Comparison of ENCODE assay signal across 4 cellular contexts in genomic region chr11:70384486-70385152, GRCh38.
TF ChIP-seq lines count a peak whose summit lies in the region.

No MANE protein-coding gene starts in this region.

TF ChIP-seq in SK-N-SH, 30 proteins besides CTCF, POLR2A, EP300 and RAD21 (continues in another document):
- TF ChIP-seq USF1 (IDR thresholded peaks at IDR 0.05; ENCODE audit: borderline replicate concordance, low read depth) (no peak), RCOR1 (IDR thresholded peaks at IDR 0.05; ENCODE audit: low read length) (no peak), JUND (IDR thresholded peaks at IDR 0.05) (no peak), YY1 (IDR thresholded peaks at IDR 0.05; ENCODE audit: low read depth) (no peak), SIN3A (IDR thresholded peaks at IDR 0.05; ENCODE audit: borderline replicate concordance, low read depth, low read length) (no peak), TAF1 (IDR thresholded peaks at IDR 0.05; ENCODE audit: borderline replicate concordance, low read depth, low read length) (no peak), NFIC (IDR thresholded peaks at IDR 0.05; ENCODE audit: borderline replicate concordance) (no peak), USF2 (IDR thresholded peaks at IDR 0.05; ENCODE audit: borderline replicate concordance, low read depth, low read length) (no peak), FOSL2 (IDR thresholded peaks at IDR 0.05; ENCODE audit: borderline replicate concordance, low read depth) (no peak), EZH2phosphoT487 (IDR thresholded peaks at IDR 0.05; ENCODE audit: borderline replicate concordance, low read depth) (no peak), POLR2AphosphoS5 (IDR thresholded peaks at IDR 0.05; ENCODE audit: low read depth, low read length) (no peak), MXI1 (IDR thresholded peaks at IDR 0.05; ENCODE audit: low read depth, low read length) (no peak), IRF3 (IDR thresholded peaks at IDR 0.05; ENCODE audit: low read depth, low read length) (no peak), FOXJ3 (CRISPR knock-in tag; IDR thresholded peaks at IDR 0.05) (no peak), MAX (IDR thresholded peaks at IDR 0.05; ENCODE audit: low read depth) (no peak)

TF ChIP-seq in SK-N-SH treated with all-trans-retinoic acid at 6 μM for 48 hours, 23 proteins besides CTCF, POLR2A, EP300 and RAD21 (continues in another document):
- TF ChIP-seq ZC3H10 (CRISPR knock-in tag; IDR thresholded peaks at IDR 0.05) (no peak), ARNTL (CRISPR knock-in tag; IDR thresholded peaks at IDR 0.05; ENCODE audit: borderline replicate concordance, low read depth) (no peak), BACH2 (CRISPR knock-in tag; IDR thresholded peaks at IDR 0.05; ENCODE audit: borderline replicate concordance) (no peak), RARB (CRISPR knock-in tag; IDR thresholded peaks at IDR 0.05) (no peak), PATZ1 (CRISPR knock-in tag; IDR thresholded peaks at IDR 0.05; ENCODE audit: borderline replicate concordance) (no peak), CREB5 (CRISPR knock-in tag; IDR thresholded peaks at IDR 0.05; ENCODE audit: low read depth) (no peak), PPARA (CRISPR knock-in tag; IDR thresholded peaks at IDR 0.05; ENCODE audit: borderline replicate concordance) (no peak), ZFP30 (CRISPR knock-in tag; IDR thresholded peaks at IDR 0.05) (no peak), CSRNP3 (CRISPR knock-in tag; IDR thresholded peaks at IDR 0.05) (no peak), ZNF565 (CRISPR knock-in tag; conservative IDR thresholded peaks at IDR 0.05; ENCODE audit: low read depth) (no peak)

TF ChIP-seq in GM12878, 131 proteins besides CTCF, POLR2A, EP300 and RAD21 (continues in another document):
- no peak for TF ChIP-seq NBN (IDR thresholded peaks at IDR 0.05)
- TF ChIP-seq ZNF274 (IDR thresholded peaks at IDR 0.05; ENCODE audit: insufficient read depth, insufficient read length), result no peak
- no peak for TF ChIP-seq IRF5 (IDR thresholded peaks at IDR 0.05; ENCODE audit: borderline replicate concordance)
- no peak for TF ChIP-seq CUX1 (IDR thresholded peaks at IDR 0.05; ENCODE audit: insufficient replicate concordance, low read depth, low read length)
- no peak for TF ChIP-seq STAT3 (IDR thresholded peaks at IDR 0.05; ENCODE audit: low read depth, low read length)
- TF ChIP-seq PAX8 (IDR thresholded peaks at IDR 0.05), result no peak
- TF ChIP-seq ESRRA (IDR thresholded peaks at IDR 0.05; ENCODE audit: low read length), result no peak
- no peak for TF ChIP-seq MAX (IDR thresholded peaks at IDR 0.05; ENCODE audit: low read depth, low read length)
- no peak for TF ChIP-seq CHD4 (IDR thresholded peaks at IDR 0.05)
- no peak for TF ChIP-seq ZNF687 (IDR thresholded peaks at IDR 0.05)
- TF ChIP-seq MYB (IDR thresholded peaks at IDR 0.05; ENCODE audit: borderline replicate concordance, low read depth, low read length), result no peak

TF ChIP-seq in HepG2, 621 proteins besides CTCF, POLR2A, EP300 and RAD21:
- TF ChIP-seq AGO2 (optimal IDR thresholded peaks at IDR 0.05; ENCODE audit: low read depth, low read length) (peak; percentile 65), RBM22 (optimal IDR thresholded peaks at IDR 0.05; ENCODE audit: low read length) (peak; percentile 74), RARA (CRISPR knock-in tag; IDR thresholded peaks at IDR 0.05) (no peak)
